Comparison of ENCODE assay signal across 19 cellular contexts in the genomic region with DNA sequence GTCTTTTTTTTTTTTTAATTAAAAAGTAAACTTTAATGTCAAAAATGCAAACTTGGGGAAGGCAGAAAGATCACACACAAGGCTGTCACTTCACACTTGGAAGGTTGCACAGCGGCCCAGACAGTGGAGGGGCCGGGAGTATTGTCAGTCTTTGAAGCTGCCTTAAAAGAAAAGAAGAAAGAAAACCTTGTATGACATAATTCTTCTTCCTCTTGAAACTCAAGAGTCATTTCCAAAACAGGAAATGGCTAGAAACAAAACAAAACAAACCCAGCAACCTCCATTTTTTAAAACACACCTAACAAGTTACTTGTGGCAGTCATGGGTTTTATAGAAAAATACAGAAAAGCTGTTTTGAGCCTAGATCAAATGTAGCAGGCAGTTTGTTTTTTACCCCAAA.
DNase-seq lines count a peak whose midpoint lies in the region; ATAC-seq, FAIRE-seq and TF ChIP-seq lines count a peak whose summit lies in the region.
"Had no signal": no experiment of that assay in that cellular context is flagged by ENCODE, and none has a peak within 500 bp of the region (broad histone marks: within the 10 kb centered on the region; RNA-seq: fewer than 3 reads in every experiment).

No MANE protein-coding gene starts in this region.

- TF ChIP-seq CTCF in DND-41 (IDR thresholded peaks at IDR 0.05; ENCODE audit: borderline replicate concordance, extremely low read depth, low read length, poor library complexity, severe bottlenecking) (no peak), endothelial cell of umbilical vein (IDR thresholded peaks at IDR 0.05; ENCODE audit: extremely low read depth in 1 of 2, insufficient read depth in 1 of 2, low read depth in 1 of 2, low read length in 2 of 2) (no peak)

- H2AFZ ChIP-seq in DND-41 (ENCODE audit: low read depth, low read length) = no peak overlapping the region
- peak overlapping the region; percentile 62 for H2AFZ ChIP-seq in endothelial cell of umbilical vein (ENCODE audit: low read depth, low read length)

- no peaks in the 10 kb centered on the region for H3K9me1 ChIP-seq in endothelial cell of umbilical vein (replicated peaks; ENCODE audit: control insufficient read depth, extremely low read depth, insufficient read depth, low read length)

- CTCF ChIA-PET in endothelial cell of umbilical vein (lab: Charles Lee) = interaction anchor here (1.3 kb wide), 1 partner anchor 27 kb away, joined by 3 read pairs; no protein-coding TSS in a partner anchor

- no TSS peak for BruUV-seq in endothelial cell of umbilical vein (replicated peaks; lab: Mats Ljungman, UMichigan)

- H3K4me3 ChIP-seq in DND-41 (ENCODE audit: low read depth in 1 of 2, low read length in 2 of 2) = no peak overlapping the region
- H3K4me3 ChIP-seq in endothelial cell of umbilical vein (replicated peaks in 1 of 3; ENCODE audit: insufficient read depth in 1 of 3, low read depth in 1 of 3, low read length in 3 of 3) = no peak overlapping the region
- H3K4me3 ChIP-seq: heart left ventricle, mucosa of descending colon, ovary had no signal

- H3K27ac ChIP-seq in DND-41 (ENCODE audit: low read length) (no peak overlapping the region), endothelial cell of umbilical vein (ENCODE audit: insufficient read depth, low read depth, low read length) (peak overlapping the region; percentile 71)
- H3K27ac ChIP-seq: epithelial cell of prostate, heart left ventricle, ovary had no signal

- intact Hi-C loops in endothelial cell of umbilical vein (cut with micrococcal nuclease) = loop anchor here (1.0 kb wide), 1 partner anchor 67 kb away; no protein-coding TSS in a partner anchor

- POLR2A ChIA-PET in endothelial cell of umbilical vein (lab: Charles Lee) = interaction anchor here (0.7 kb wide), 1 partner anchor 344 kb away, joined by 5 read pairs; no protein-coding TSS in a partner anchor

- H4K20me1 ChIP-seq in DND-41 (ENCODE audit: insufficient read depth, low read length) (no peaks in the 10 kb centered on the region), endothelial cell of umbilical vein (replicated peaks; ENCODE audit: control insufficient read depth, extremely low read depth, insufficient read depth, low read length) (no peaks in the 10 kb centered on the region)

- H3K36me3 ChIP-seq in DND-41 (ENCODE audit: insufficient read depth, low read length) = no peaks in the 10 kb centered on the region
- no peaks in the 10 kb centered on the region for H3K36me3 ChIP-seq in endothelial cell of umbilical vein (ENCODE audit: control insufficient read depth in 2 of 2, extremely low read depth in 1 of 2, insufficient read depth in 2 of 2, low read length in 2 of 2)
- H3K36me3 ChIP-seq: heart left ventricle, ovary had no signal

- no peaks in the 10 kb centered on the region for H3K27me3 ChIP-seq in DND-41 (ENCODE audit: insufficient read depth, low read length, poor library complexity)
- no peaks in the 10 kb centered on the region for H3K27me3 ChIP-seq in endothelial cell of umbilical vein (ENCODE audit: control insufficient read depth in 2 of 2, insufficient read depth in 2 of 2, low read length in 2 of 2)
- H3K27me3 ChIP-seq: heart left ventricle, ovary had no signal

- H3K4me2 ChIP-seq in DND-41 (ENCODE audit: insufficient read depth, low read length) = no peak overlapping the region
- peak overlapping the region; percentile 16 for H3K4me2 ChIP-seq in endothelial cell of umbilical vein (ENCODE audit: insufficient read depth, low read length)

- H3K79me2 ChIP-seq in DND-41 (ENCODE audit: insufficient read depth, low read length) (no peaks in the 10 kb centered on the region), endothelial cell of umbilical vein (ENCODE audit: control insufficient read depth, insufficient read depth, low read length) (no peaks in the 10 kb centered on the region)

- peak; percentile 44; the same call in 1 of the 3 replicates for ATAC-seq in DND-41 (ENCODE audit: insufficient read depth, low read depth)
- peak; percentile 60 for ATAC-seq in GM18870 (IDR thresholded peaks at IDR 0.05; ENCODE audit: unreplicated experiment)
- ATAC-seq in HG03520 (IDR thresholded peaks at IDR 0.05; ENCODE audit: unreplicated experiment) = peak; percentile 68
- ATAC-seq in HG03139 (IDR thresholded peaks at IDR 0.05; ENCODE audit: unreplicated experiment) = no peak
- ATAC-seq: activated naive CD8-positive, alpha-beta T cell treated with anti-CD3 and anti-CD28 coated beads, Interleukin-2, amount 50 U/mL, for 24 hours; heart left ventricle; mucosa of descending colon had no signal

- no peaks in the 10 kb centered on the region for H3K9me3 ChIP-seq in DND-41 (ENCODE audit: insufficient read depth, low read length, severe bottlenecking)
- no peaks in the 10 kb centered on the region for H3K9me3 ChIP-seq in endothelial cell of umbilical vein (replicated peaks; ENCODE audit: control insufficient read depth, insufficient read depth, low read length)
- H3K9me3 ChIP-seq: heart left ventricle, mucosa of descending colon, ovary had no signal

- H3K9ac ChIP-seq in DND-41 (ENCODE audit: low read depth, low read length) = no peak overlapping the region
- peak overlapping the region; percentile 22 for H3K9ac ChIP-seq in endothelial cell of umbilical vein (replicated peaks; ENCODE audit: extremely low read depth, insufficient read depth, low read length)

- no peak for FAIRE-seq in endothelial cell of umbilical vein (lab: Jason Lieb, UNC)

- no peak for DNase-seq in DND-41
- peak; percentile 70 for DNase-seq in endothelial cell of umbilical vein (ENCODE audit: low read depth, low spot score)
- no peak for DNase-seq in AG20443 (ENCODE audit: low spot score)
- no peak for DNase-seq in SW 1271 (lab: John Stamatoyannopoulos, UW)
- no peak for DNase-seq in NCI-H748 treated with DMSO at 0.1 percent for 48 hours (lab: John Stamatoyannopoulos, UW)
- DNase-seq: activated CD4-positive, alpha-beta T cell treated with anti-CD3 and anti-CD28 coated beads for 4 hours; activated naive CD8-positive, alpha-beta T cell treated with anti-CD3 and anti-CD28 coated beads, Interleukin-2, amount 50 U/mL, for 24 hours; activated T-cell treated with anti-CD3 and anti-CD28 coated beads, Interleukin-2, amount 50 U/mL, for 1 hour; heart left ventricle; mucosa of descending colon; NK-92 treated with Interleukin-12 subunit alpha and Interleukin-12 subunit beta, amount 100 ng/mL, for 24 hours; ovary; SHP77; stimulated activated naive CD4-positive, alpha-beta T cell; T1000 had no signal

- dilution Hi-C loops in endothelial cell of umbilical vein (cut with MboI; ENCODE audit: extremely low pct_ligation_motif_present, low sequenced_read_pairs) = no loop called here

- H3K4me1 ChIP-seq in DND-41 (ENCODE audit: insufficient read depth, low read length) = no peaks in the 10 kb centered on the region
- peaks cover 19% of the 10 kb centered on the region for H3K4me1 ChIP-seq in endothelial cell of umbilical vein (ENCODE audit: control insufficient read depth, extremely low read depth, insufficient read depth, low read length)

- TF ChIP-seq POLR2A in endothelial cell of umbilical vein (IDR thresholded peaks at IDR 0.05; ENCODE audit: low read depth, low read length) = no peak

TF ChIP-seq in endothelial cell of umbilical vein, 7 proteins besides CTCF, POLR2A, EP300 and RAD21:
- TF ChIP-seq FOS (IDR thresholded peaks at IDR 0.05; ENCODE audit: borderline replicate concordance, insufficient read depth, low read length) (no peak), MYC (IDR thresholded peaks at IDR 0.05; ENCODE audit: low read depth, low read length) (no peak), JUN (IDR thresholded peaks at IDR 0.05; ENCODE audit: borderline replicate concordance, insufficient read depth, insufficient read length, low read depth) (no peak), POLR2AphosphoS5 (IDR thresholded peaks at IDR 0.05; ENCODE audit: insufficient read depth, low read depth, low read length) (no peak), GATA2 (IDR thresholded peaks at IDR 0.05; ENCODE audit: insufficient read depth, insufficient read length, low read depth, low read length) (no peak), EZH2 (IDR thresholded peaks at IDR 0.05; ENCODE audit: borderline replicate concordance, low read depth, low read length, severe bottlenecking) (no peak)
- TF ChIP-seq, protein P1, sequence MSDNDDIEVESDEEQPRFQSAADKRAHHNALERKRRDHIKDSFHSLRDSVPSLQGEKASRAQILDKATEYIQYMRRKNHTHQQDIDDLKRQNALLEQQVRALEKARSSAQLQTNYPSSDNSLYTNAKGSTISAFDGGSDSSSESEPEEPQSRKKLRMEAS (IDR thresholded peaks at IDR 0.05; ENCODE audit: insufficient read depth, insufficient read length) = no peak
